In the genomic region with DNA sequence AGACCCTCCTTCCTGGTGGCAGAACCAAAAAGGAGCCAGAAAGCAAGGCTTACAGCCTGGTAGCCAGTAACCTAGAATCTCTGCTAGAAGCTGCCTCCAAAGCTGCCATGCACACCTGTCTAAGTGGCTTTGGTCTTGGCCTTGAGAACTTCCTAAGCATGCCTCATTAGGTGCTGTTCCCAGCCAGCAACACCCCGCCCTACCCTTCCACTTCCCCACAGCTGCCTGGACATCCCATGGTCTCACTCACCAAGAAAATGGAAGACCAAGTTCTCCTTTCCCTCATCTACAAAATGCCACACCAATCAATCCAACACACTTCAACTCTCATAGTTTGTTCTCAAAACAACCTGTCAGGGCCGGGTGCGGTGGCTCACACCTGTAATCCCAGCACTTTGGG, we compare ENCODE assay signal across 1 cellular context.
TF ChIP-seq lines count a peak whose summit lies in the region.

No MANE protein-coding gene starts in this region.

TF ChIP-seq in neural cell, 6 proteins besides CTCF, POLR2A, EP300 and RAD21 (continued from another document):
- TF ChIP-seq, protein P1, sequence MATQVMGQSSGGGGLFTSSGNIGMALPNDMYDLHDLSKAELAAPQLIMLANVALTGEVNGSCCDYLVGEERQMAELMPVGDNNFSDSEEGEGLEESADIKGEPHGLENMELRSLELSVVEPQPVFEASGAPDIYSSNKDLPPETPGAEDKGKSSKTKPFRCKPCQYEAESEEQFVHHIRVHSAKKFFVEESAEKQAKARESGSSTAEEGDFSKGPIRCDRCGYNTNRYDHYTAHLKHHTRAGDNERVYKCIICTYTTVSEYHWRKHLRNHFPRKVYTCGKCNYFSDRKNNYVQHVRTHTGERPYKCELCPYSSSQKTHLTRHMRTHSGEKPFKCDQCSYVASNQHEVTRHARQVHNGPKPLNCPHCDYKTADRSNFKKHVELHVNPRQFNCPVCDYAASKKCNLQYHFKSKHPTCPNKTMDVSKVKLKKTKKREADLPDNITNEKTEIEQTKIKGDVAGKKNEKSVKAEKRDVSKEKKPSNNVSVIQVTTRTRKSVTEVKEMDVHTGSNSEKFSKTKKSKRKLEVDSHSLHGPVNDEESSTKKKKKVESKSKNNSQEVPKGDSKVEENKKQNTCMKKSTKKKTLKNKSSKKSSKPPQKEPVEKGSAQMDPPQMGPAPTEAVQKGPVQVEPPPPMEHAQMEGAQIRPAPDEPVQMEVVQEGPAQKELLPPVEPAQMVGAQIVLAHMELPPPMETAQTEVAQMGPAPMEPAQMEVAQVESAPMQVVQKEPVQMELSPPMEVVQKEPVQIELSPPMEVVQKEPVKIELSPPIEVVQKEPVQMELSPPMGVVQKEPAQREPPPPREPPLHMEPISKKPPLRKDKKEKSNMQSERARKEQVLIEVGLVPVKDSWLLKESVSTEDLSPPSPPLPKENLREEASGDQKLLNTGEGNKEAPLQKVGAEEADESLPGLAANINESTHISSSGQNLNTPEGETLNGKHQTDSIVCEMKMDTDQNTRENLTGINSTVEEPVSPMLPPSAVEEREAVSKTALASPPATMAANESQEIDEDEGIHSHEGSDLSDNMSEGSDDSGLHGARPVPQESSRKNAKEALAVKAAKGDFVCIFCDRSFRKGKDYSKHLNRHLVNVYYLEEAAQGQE (IDR thresholded peaks at IDR 0.05; ENCODE audit: borderline replicate concordance) = no peak
- TF ChIP-seq TAF1 (IDR thresholded peaks at IDR 0.05; ENCODE audit: low read depth) = no peak
